Comparison of ENCODE assay signal across 1 cellular context in the genomic region with DNA sequence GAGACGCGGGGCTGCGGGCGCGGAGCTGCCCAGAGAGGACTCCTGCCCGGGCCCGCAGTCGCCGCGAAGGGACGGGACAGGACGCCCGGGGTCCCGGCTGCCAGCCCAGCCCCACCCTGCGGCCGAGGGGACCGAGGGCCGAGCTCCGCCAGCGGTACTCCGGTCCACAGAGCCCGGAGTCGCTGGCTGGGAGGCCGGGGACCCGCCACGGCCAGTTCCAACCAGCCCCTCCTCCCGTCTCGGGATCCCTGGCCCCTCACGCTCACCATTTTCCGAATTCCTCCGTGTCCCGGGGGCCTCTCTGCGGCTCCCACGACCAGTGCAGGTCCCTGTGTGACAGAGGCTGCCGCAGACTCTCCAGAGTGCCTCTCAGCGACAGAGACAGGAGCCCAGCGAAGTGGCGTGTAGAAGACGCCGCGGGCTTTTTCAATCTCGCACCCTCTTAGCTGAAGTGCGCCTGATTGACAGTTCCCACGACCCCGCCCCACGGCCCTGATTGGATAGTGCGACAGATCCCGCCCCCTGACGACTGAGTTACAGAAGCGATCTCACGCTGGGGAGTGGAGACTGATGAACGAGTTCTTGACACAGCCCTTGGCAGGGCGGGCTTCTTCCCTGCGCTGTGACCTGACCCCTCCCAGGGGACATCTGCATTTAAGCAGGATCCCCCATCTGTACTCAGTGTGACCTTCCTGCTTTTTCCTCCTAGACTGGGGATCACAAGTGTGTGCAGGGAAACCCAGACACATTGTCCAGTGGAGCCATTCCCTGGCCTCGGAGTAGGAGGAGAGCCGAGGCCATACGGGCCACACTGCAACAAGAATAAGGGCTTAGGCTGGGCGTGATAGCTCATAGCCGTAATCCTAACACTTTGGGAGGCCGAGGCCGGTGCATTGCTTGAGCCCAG.
TF ChIP-seq lines count a peak whose summit lies in the region.

No MANE protein-coding gene starts in this region.

TF ChIP-seq in K562, 482 proteins besides CTCF, POLR2A, EP300 and RAD21 (continued from another document and continues in another):
- TF ChIP-seq XRCC5 (IDR thresholded peaks at IDR 0.05; ENCODE audit: low read depth, low read length) (0 out of 2 replicates have a peak, but pooled peaks have one; percentile 19), POLR2B (IDR thresholded peaks at IDR 0.05; ENCODE audit: low read depth, partially characterized antibody) (peak; percentile 70), RNF2 (IDR thresholded peaks at IDR 0.05) (no peak), BRCA1 (IDR thresholded peaks at IDR 0.05) (no peak), BRCA1 (CRISPR knock-in tag; IDR thresholded peaks at IDR 0.05) (no peak), ZNF12 (CRISPR knock-in tag; IDR thresholded peaks at IDR 0.05) (no peak), SMARCA5 (IDR thresholded peaks at IDR 0.05) (no peak), ERF (CRISPR knock-in tag; IDR thresholded peaks at IDR 0.05) (0 out of 2 replicates have a peak, but pooled peaks have one; percentile 9), ZBTB17 (CRISPR knock-in tag; IDR thresholded peaks at IDR 0.05) (0 out of 2 replicates have a peak, but pooled peaks have one; percentile 29), SREBF2 (CRISPR knock-in tag; IDR thresholded peaks at IDR 0.05) (no peak), ZNF224 (CRISPR knock-in tag; IDR thresholded peaks at IDR 0.05) (no peak), SRSF1 (IDR thresholded peaks at IDR 0.05; ENCODE audit: low read depth, low read length) (no peak), MAFG (tag; conservative IDR thresholded peaks at IDR 0.05) (no peak), SRF (CRISPR knock-in tag; IDR thresholded peaks at IDR 0.05) (no peak), SAFB (IDR thresholded peaks at IDR 0.05; ENCODE audit: borderline replicate concordance, low read depth, low read length) (no peak), MEIS2 (IDR thresholded peaks at IDR 0.05; ENCODE audit: partially characterized antibody) (peak; percentile 87), HMG20B (CRISPR knock-in tag; IDR thresholded peaks at IDR 0.05) (no peak), ZNF347 (CRISPR knock-in tag; IDR thresholded peaks at IDR 0.05; ENCODE audit: low read depth) (no peak), RBM34 (IDR thresholded peaks at IDR 0.05; ENCODE audit: borderline replicate concordance, insufficient read depth, low read length) (no peak), ADNP (tag; IDR thresholded peaks at IDR 0.05) (no peak), MCM7 (IDR thresholded peaks at IDR 0.05) (no peak), TRIM24 (IDR thresholded peaks at IDR 0.05) (no peak), XRCC4 (IDR thresholded peaks at IDR 0.05; ENCODE audit: extremely low read depth, insufficient read depth, insufficient read length) (no peak)
- TF ChIP-seq, protein P1, sequence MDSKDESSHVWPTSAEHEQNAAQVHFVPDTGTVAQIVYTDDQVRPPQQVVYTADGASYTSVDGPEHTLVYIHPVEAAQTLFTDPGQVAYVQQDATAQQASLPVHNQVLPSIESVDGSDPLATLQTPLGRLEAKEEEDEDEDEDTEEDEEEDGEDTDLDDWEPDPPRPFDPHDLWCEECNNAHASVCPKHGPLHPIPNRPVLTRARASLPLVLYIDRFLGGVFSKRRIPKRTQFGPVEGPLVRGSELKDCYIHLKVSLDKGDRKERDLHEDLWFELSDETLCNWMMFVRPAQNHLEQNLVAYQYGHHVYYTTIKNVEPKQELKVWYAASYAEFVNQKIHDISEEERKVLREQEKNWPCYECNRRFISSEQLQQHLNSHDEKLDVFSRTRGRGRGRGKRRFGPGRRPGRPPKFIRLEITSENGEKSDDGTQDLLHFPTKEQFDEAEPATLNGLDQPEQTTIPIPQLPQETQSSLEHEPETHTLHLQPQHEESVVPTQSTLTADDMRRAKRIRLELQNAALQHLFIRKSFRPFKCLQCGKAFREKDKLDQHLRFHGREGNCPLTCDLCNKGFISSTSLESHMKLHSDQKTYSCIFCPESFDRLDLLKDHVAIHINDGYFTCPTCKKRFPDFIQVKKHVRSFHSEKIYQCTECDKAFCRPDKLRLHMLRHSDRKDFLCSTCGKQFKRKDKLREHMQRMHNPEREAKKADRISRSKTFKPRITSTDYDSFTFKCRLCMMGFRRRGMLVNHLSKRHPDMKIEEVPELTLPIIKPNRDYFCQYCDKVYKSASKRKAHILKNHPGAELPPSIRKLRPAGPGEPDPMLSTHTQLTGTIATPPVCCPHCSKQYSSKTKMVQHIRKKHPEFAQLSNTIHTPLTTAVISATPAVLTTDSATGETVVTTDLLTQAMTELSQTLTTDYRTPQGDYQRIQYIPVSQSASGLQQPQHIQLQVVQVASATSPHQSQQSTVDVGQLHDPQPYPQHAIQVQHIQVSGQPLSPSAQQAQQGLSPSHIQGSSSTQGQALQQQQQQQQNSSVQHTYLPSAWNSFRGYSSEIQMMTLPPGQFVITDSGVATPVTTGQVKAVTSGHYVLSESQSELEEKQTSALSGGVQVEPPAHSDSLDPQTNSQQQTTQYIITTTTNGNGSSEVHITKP (IDR thresholded peaks at IDR 0.05; ENCODE audit: partially characterized antibody) = no peak
- TF ChIP-seq, protein P2, sequence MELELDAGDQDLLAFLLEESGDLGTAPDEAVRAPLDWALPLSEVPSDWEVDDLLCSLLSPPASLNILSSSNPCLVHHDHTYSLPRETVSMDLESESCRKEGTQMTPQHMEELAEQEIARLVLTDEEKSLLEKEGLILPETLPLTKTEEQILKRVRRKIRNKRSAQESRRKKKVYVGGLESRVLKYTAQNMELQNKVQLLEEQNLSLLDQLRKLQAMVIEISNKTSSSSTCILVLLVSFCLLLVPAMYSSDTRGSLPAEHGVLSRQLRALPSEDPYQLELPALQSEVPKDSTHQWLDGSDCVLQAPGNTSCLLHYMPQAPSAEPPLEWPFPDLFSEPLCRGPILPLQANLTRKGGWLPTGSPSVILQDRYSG (tag; conservative IDR thresholded peaks at IDR 0.05; ENCODE audit: low read depth) = no peak
- TF ChIP-seq, protein P3, sequence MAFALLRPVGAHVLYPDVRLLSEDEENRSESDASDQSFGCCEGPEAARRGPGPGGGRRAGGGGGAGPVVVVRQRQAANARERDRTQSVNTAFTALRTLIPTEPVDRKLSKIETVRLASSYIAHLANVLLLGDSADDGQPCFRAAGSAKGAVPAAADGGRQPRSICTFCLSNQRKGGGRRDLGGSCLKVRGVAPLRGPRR (CRISPR knock-in tag; IDR thresholded peaks at IDR 0.05) = no peak
- TF ChIP-seq, protein P4, sequence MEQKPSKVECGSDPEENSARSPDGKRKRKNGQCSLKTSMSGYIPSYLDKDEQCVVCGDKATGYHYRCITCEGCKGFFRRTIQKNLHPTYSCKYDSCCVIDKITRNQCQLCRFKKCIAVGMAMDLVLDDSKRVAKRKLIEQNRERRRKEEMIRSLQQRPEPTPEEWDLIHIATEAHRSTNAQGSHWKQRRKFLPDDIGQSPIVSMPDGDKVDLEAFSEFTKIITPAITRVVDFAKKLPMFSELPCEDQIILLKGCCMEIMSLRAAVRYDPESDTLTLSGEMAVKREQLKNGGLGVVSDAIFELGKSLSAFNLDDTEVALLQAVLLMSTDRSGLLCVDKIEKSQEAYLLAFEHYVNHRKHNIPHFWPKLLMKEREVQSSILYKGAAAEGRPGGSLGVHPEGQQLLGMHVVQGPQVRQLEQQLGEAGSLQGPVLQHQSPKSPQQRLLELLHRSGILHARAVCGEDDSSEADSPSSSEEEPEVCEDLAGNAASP (IDR thresholded peaks at IDR 0.05) = no peak
- TF ChIP-seq, protein P5, sequence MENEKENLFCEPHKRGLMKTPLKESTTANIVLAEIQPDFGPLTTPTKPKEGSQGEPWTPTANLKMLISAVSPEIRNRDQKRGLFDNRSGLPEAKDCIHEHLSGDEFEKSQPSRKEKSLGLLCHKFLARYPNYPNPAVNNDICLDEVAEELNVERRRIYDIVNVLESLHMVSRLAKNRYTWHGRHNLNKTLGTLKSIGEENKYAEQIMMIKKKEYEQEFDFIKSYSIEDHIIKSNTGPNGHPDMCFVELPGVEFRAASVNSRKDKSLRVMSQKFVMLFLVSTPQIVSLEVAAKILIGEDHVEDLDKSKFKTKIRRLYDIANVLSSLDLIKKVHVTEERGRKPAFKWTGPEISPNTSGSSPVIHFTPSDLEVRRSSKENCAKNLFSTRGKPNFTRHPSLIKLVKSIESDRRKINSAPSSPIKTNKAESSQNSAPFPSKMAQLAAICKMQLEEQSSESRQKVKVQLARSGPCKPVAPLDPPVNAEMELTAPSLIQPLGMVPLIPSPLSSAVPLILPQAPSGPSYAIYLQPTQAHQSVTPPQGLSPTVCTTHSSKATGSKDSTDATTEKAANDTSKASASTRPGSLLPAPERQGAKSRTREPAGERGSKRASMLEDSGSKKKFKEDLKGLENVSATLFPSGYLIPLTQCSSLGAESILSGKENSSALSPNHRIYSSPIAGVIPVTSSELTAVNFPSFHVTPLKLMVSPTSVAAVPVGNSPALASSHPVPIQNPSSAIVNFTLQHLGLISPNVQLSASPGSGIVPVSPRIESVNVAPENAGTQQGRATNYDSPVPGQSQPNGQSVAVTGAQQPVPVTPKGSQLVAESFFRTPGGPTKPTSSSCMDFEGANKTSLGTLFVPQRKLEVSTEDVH (IDR thresholded peaks at IDR 0.05; ENCODE audit: low read depth, partially characterized antibody) = no peak
- TF ChIP-seq, protein P6, sequence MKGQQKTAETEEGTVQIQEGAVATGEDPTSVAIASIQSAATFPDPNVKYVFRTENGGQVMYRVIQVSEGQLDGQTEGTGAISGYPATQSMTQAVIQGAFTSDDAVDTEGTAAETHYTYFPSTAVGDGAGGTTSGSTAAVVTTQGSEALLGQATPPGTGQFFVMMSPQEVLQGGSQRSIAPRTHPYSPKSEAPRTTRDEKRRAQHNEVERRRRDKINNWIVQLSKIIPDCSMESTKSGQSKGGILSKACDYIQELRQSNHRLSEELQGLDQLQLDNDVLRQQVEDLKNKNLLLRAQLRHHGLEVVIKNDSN (CRISPR knock-in tag; IDR thresholded peaks at IDR 0.05) = no peak
- TF ChIP-seq, protein P7, sequence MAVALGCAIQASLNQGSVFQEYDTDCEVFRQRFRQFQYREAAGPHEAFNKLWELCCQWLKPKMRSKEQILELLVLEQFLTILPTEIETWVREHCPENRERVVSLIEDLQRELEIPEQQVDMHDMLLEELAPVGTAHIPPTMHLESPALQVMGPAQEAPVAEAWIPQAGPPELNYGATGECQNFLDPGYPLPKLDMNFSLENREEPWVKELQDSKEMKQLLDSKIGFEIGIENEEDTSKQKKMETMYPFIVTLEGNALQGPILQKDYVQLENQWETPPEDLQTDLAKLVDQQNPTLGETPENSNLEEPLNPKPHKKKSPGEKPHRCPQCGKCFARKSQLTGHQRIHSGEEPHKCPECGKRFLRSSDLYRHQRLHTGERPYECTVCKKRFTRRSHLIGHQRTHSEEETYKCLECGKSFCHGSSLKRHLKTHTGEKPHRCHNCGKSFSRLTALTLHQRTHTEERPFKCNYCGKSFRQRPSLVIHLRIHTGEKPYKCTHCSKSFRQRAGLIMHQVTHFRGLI (CRISPR knock-in tag; IDR thresholded peaks at IDR 0.05) = no peak
- TF ChIP-seq, protein P8, sequence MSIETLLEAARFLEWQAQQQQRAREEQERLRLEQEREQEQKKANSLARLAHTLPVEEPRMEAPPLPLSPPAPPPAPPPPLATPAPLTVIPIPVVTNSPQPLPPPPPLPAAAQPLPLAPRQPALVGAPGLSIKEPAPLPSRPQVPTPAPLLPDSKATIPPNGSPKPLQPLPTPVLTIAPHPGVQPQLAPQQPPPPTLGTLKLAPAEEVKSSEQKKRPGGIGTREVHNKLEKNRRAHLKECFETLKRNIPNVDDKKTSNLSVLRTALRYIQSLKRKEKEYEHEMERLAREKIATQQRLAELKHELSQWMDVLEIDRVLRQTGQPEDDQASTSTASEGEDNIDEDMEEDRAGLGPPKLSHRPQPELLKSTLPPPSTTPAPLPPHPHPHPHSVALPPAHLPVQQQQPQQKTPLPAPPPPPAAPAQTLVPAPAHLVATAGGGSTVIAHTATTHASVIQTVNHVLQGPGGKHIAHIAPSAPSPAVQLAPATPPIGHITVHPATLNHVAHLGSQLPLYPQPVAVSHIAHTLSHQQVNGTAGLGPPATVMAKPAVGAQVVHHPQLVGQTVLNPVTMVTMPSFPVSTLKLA (conservative IDR thresholded peaks at IDR 0.05) = peak in 1 of 2 experiments; percentile 60; a peak in 1 of 4 replicates
- TF ChIP-seq, protein P9, sequence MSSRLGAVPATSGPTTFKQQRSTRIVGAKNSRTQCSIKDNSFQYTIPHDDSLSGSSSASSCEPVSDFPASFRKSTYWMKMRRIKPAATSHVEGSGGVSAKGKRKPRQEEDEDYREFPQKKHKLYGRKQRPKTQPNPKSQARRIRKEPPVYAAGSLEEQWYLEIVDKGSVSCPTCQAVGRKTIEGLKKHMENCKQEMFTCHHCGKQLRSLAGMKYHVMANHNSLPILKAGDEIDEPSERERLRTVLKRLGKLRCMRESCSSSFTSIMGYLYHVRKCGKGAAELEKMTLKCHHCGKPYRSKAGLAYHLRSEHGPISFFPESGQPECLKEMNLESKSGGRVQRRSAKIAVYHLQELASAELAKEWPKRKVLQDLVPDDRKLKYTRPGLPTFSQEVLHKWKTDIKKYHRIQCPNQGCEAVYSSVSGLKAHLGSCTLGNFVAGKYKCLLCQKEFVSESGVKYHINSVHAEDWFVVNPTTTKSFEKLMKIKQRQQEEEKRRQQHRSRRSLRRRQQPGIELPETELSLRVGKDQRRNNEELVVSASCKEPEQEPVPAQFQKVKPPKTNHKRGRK (tag; IDR thresholded peaks at IDR 0.05) = no peak
- TF ChIP-seq, protein P10, sequence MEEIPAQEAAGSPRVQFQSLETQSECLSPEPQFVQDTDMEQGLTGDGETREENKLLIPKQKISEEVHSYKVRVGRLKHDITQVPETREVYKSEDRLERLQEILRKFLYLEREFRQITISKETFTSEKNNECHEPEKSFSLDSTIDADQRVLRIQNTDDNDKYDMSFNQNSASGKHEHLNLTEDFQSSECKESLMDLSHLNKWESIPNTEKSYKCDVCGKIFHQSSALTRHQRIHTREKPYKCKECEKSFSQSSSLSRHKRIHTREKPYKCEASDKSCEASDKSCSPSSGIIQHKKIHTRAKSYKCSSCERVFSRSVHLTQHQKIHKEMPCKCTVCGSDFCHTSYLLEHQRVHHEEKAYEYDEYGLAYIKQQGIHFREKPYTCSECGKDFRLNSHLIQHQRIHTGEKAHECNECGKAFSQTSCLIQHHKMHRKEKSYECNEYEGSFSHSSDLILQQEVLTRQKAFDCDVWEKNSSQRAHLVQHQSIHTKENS (CRISPR knock-in tag; IDR thresholded peaks at IDR 0.05) = no peak
- TF ChIP-seq, protein P11, sequence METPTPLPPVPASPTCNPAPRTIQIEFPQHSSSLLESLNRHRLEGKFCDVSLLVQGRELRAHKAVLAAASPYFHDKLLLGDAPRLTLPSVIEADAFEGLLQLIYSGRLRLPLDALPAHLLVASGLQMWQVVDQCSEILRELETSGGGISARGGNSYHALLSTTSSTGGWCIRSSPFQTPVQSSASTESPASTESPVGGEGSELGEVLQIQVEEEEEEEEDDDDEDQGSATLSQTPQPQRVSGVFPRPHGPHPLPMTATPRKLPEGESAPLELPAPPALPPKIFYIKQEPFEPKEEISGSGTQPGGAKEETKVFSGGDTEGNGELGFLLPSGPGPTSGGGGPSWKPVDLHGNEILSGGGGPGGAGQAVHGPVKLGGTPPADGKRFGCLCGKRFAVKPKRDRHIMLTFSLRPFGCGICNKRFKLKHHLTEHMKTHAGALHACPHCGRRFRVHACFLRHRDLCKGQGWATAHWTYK (CRISPR knock-in tag; IDR thresholded peaks at IDR 0.05) = no peak
- TF ChIP-seq, protein P12, sequence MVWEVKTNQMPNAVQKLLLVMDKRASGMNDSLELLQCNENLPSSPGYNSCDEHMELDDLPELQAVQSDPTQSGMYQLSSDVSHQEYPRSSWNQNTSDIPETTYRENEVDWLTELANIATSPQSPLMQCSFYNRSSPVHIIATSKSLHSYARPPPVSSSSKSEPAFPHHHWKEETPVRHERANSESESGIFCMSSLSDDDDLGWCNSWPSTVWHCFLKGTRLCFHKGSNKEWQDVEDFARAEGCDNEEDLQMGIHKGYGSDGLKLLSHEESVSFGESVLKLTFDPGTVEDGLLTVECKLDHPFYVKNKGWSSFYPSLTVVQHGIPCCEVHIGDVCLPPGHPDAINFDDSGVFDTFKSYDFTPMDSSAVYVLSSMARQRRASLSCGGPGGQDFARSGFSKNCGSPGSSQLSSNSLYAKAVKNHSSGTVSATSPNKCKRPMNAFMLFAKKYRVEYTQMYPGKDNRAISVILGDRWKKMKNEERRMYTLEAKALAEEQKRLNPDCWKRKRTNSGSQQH (CRISPR knock-in tag; IDR thresholded peaks at IDR 0.05) = no peak
